9 cellular contexts compared by ENCODE assay signal in genomic region chr17:48576479-48577309, GRCh38. TPM values are rescaled to one million over a fixed set of nuclear protein-coding genes. Genes with fewer than 3 reads are reported as not detected.
DNase-seq lines count a peak whose midpoint lies in the region; ATAC-seq and TF ChIP-seq lines count a peak whose summit lies in the region.
"Had no signal": no experiment of that assay in that cellular context is flagged by ENCODE, and none has a peak within 500 bp of the region (broad histone marks: within the 10 kb centered on the region; RNA-seq: fewer than 3 reads in every experiment).

No MANE protein-coding gene starts in this region.

- no peak overlapping the region for H3K27ac ChIP-seq in CD4-positive, CD25-positive, alpha-beta regulatory T cell (ENCODE audit: insufficient read depth, low read length, poor library complexity, severe bottlenecking)
- H3K27ac ChIP-seq in Karpas-422 (ENCODE audit: low read length) (no peak overlapping the region), colonic mucosa (peak overlapping the region; percentile 70)

- peak overlapping the region; percentile 64 for H3K4me3 ChIP-seq in CD4-positive, CD25-positive, alpha-beta regulatory T cell (ENCODE audit: low read depth, low read length)
- H3K4me3 ChIP-seq in Karpas-422 (ENCODE audit: low read length) (peak overlapping the region; percentile 89), colonic mucosa (peak overlapping the region; percentile 35), mucosa of descending colon (no peak overlapping the region)

- H3K9ac ChIP-seq in Karpas-422 (ENCODE audit: low read length) (peak overlapping the region; percentile 85), colonic mucosa (ENCODE audit: low read depth in 2 of 2, low read length in 2 of 2) (peak overlapping the region; percentile 66 to 76)

- peaks cover 0 to 2% (median 0%) of the 10 kb centered on the region in 7 donors for H3K9me3 Mint-ChIP-seq in CD4-positive, CD25-positive, alpha-beta regulatory T cell
- H3K9me3 Mint-ChIP-seq in nephron (no peaks in the 10 kb centered on the region), type B pancreatic cell (no peaks in the 10 kb centered on the region)

- DNase-seq in CD4-positive, CD25-positive, alpha-beta regulatory T cell: no peak
- no peak for DNase-seq in Karpas-422
- DNase-seq in colonic mucosa: no peak
- no peak for DNase-seq in NCI-H1048 (lab: John Stamatoyannopoulos, UW)
- DNase-seq in mucosa of descending colon: no peak
- DNase-seq in hippocampal formation (lab: John Stamatoyannopoulos, UW): no peak
- no peak for DNase-seq in type B pancreatic cell (ENCODE audit: extremely low spot score, unreplicated experiment)
- DNase-seq: NCI-H510A had no signal

- peak overlapping the region in 1 of 3 donors; percentile 14 for H3K27ac Mint-ChIP-seq in CD4-positive, CD25-positive, alpha-beta regulatory T cell
- H3K27ac Mint-ChIP-seq in nephron (peak overlapping the region in 1 of 3 experiments; percentile 98), type B pancreatic cell (no peak overlapping the region)

- H3K36me3 Mint-ChIP-seq in CD4-positive, CD25-positive, alpha-beta regulatory T cell: no peaks in the 10 kb centered on the region
- H3K36me3 Mint-ChIP-seq in nephron (ENCODE audit: low read depth) (peaks cover 30% of the 10 kb centered on the region), type B pancreatic cell (peaks cover 19% of the 10 kb centered on the region)

- no peaks in the 10 kb centered on the region for H3K36me3 ChIP-seq in CD4-positive, CD25-positive, alpha-beta regulatory T cell (ENCODE audit: control insufficient read depth, insufficient read depth, low read length)
- no peaks in the 10 kb centered on the region for H3K36me3 ChIP-seq in Karpas-422 (ENCODE audit: insufficient read depth, low read length)
- H3K36me3 ChIP-seq in colonic mucosa: no peaks in the 10 kb centered on the region
- H3K36me3 ChIP-seq in mucosa of descending colon (ENCODE audit: low read depth): no peaks in the 10 kb centered on the region

- peaks cover 12% of the 10 kb centered on the region for H3K27me3 ChIP-seq in CD4-positive, CD25-positive, alpha-beta regulatory T cell (ENCODE audit: control insufficient read depth, insufficient read depth, low read length)
- no peaks in the 10 kb centered on the region for H3K27me3 ChIP-seq in Karpas-422 (ENCODE audit: low read length)
- H3K27me3 ChIP-seq in colonic mucosa: no peaks in the 10 kb centered on the region

- no peak for TF ChIP-seq CTCF in colonic mucosa (IDR thresholded peaks at IDR 0.05)
- no peak for TF ChIP-seq CTCF in nephron (IDR thresholded peaks at IDR 0.05; ENCODE audit: unreplicated experiment in 3 of 3)
- no peak for TF ChIP-seq CTCF in mucosa of descending colon (IDR thresholded peaks at IDR 0.05)
- no peak for TF ChIP-seq CTCF in type B pancreatic cell (conservative IDR thresholded peaks at IDR 0.05)

- intact Hi-C loops in colonic mucosa (cut with DNase I): no loop called here
- intact Hi-C loops in mucosa of descending colon (cut with DNase I, micrococcal nuclease): no loop called here

- H2AFZ ChIP-seq in Karpas-422 (ENCODE audit: low read length): no peak overlapping the region; the same call in 1 of the 2 replicates

- peaks cover 45% of the 10 kb centered on the region for H3K4me1 ChIP-seq in CD4-positive, CD25-positive, alpha-beta regulatory T cell (ENCODE audit: control insufficient read depth, insufficient read depth, low read length, poor library complexity, severe bottlenecking)
- H3K4me1 ChIP-seq in Karpas-422 (ENCODE audit: low read length) (peaks cover 19% of the 10 kb centered on the region), colonic mucosa (peaks cover 22% of the 10 kb centered on the region), mucosa of descending colon (ENCODE audit: low read depth) (peaks cover 57% of the 10 kb centered on the region)

- no peaks in the 10 kb centered on the region for H3K9me3 ChIP-seq in CD4-positive, CD25-positive, alpha-beta regulatory T cell (ENCODE audit: control insufficient read depth in 2 of 2, low read length in 2 of 2)
- H3K9me3 ChIP-seq in Karpas-422 (ENCODE audit: low read length): no peaks in the 10 kb centered on the region
- H3K9me3 ChIP-seq in colonic mucosa: no peaks in the 10 kb centered on the region
- no peaks in the 10 kb centered on the region for H3K9me3 ChIP-seq in mucosa of descending colon

- H3K4me2 ChIP-seq in Karpas-422 (ENCODE audit: low read depth, low read length, poor library complexity, severe bottlenecking): peak overlapping the region; percentile 97

- no peaks in the 10 kb centered on the region for H3K9me2 ChIP-seq in Karpas-422 (replicated peaks; ENCODE audit: insufficient read depth, low read length)

- no peaks in the 10 kb centered on the region for H4K20me1 ChIP-seq in Karpas-422 (ENCODE audit: insufficient read depth, low read depth, low read length)

- peaks cover 49% of the 10 kb centered on the region for H3K27me3 Mint-ChIP-seq in CD4-positive, CD25-positive, alpha-beta regulatory T cell
- H3K27me3 Mint-ChIP-seq in nephron (ENCODE audit: low read depth) (peaks cover 68% of the 10 kb centered on the region), type B pancreatic cell (peaks cover 69% of the 10 kb centered on the region)

- H3K4me1 Mint-ChIP-seq in CD4-positive, CD25-positive, alpha-beta regulatory T cell: peaks cover 9 to 48% (median 37%) of the 10 kb centered on the region in 4 donors
- peaks cover 86% of the 10 kb centered on the region for H3K4me1 Mint-ChIP-seq in nephron
- peaks cover 39% of the 10 kb centered on the region for H3K4me1 Mint-ChIP-seq in type B pancreatic cell (ENCODE audit: unreplicated experiment)

- H3K79me2 ChIP-seq in Karpas-422 (ENCODE audit: low read length): peaks cover 4% of the 10 kb centered on the region; the same call in 1 of the 2 replicates

- peak overlapping the region; percentile 81 to 95 (median 86) for H3K4me3 Mint-ChIP-seq in CD4-positive, CD25-positive, alpha-beta regulatory T cell
- H3K4me3 Mint-ChIP-seq in nephron (peak overlapping the region; percentile 85 to 94 (median 93)), type B pancreatic cell (no peak overlapping the region)

- ATAC-seq in CD4-positive, CD25-positive, alpha-beta regulatory T cell (ENCODE audit: low read depth in 2 of 2): no peak
- ATAC-seq in mucosa of descending colon: no peak

RNA-seq across cellular contexts. Expression of gene HOXB4, which starts 1.5 kb away (rescaled TPM):
- total RNA-seq in CD4-positive, CD25-positive, alpha-beta regulatory T cell: 2.9 TPM
- under 1 TPM in 2 of 4 donors, not detected in 2; 0.16 to 0.18 TPM for polyA plus RNA-seq in CD4-positive, CD25-positive, alpha-beta regulatory T cell
- total RNA-seq in Karpas-422 (2014; rRNA removed; shearing (Covaris generic); ENCODE audit: low replicate concordance): 4.3 and 6.6 TPM in 2 replicates
- total RNA-seq in colonic mucosa (1 to 10 TPM; 2.5 to 4.7 TPM), mucosa of descending colon (10 to 100 TPM in 1 of 3 donors, 1 to 10 TPM in 2; 4.5 to 14.6 (median 5.3) TPM), type B pancreatic cell (ENCODE audit: low replicate concordance) (14.8 and 27.0 TPM in 2 replicates)

RNA-seq across cellular contexts. Expression of gene HOXB3, which starts 13.3 kb away (rescaled TPM):
- total RNA-seq in CD4-positive, CD25-positive, alpha-beta regulatory T cell: 8.1 TPM
- under 1 TPM in 2 of 4 donors, not detected in 2; 0.05 to 0.16 TPM for polyA plus RNA-seq in CD4-positive, CD25-positive, alpha-beta regulatory T cell
- total RNA-seq in Karpas-422 (2014; rRNA removed; shearing (Covaris generic); ENCODE audit: low replicate concordance): 0.97 and 6.6 TPM in 2 replicates
- total RNA-seq in colonic mucosa: 10 to 100 TPM; 17.4 to 31.8 TPM
- total RNA-seq in mucosa of descending colon: 10 to 100 TPM; 42.4 to 64.8 (median 43.4) TPM
- 46.9 and 93.7 TPM in 2 replicates for total RNA-seq in type B pancreatic cell (ENCODE audit: low replicate concordance)

RNA-seq across cellular contexts. Expression of gene HOXB5, which starts 16.9 kb away (rescaled TPM):
- total RNA-seq in CD4-positive, CD25-positive, alpha-beta regulatory T cell: not detected
- not detected for polyA plus RNA-seq in CD4-positive, CD25-positive, alpha-beta regulatory T cell
- total RNA-seq in Karpas-422 (2014; rRNA removed; shearing (Covaris generic); ENCODE audit: low replicate concordance): not detected in 2 replicates
- total RNA-seq in colonic mucosa (10 to 100 TPM; 11.0 to 22.7 TPM), mucosa of descending colon (10 to 100 TPM; 16.2 to 29.3 (median 19.9) TPM), type B pancreatic cell (ENCODE audit: low replicate concordance) (10.1 and 20.8 TPM in 2 replicates)

RNA-seq across cellular contexts. Expression of gene HOXB6, which starts 28.1 kb away (rescaled TPM):
- not detected for total RNA-seq in CD4-positive, CD25-positive, alpha-beta regulatory T cell
- polyA plus RNA-seq in CD4-positive, CD25-positive, alpha-beta regulatory T cell: not detected
- 0.48 and 0.65 TPM in 2 replicates for total RNA-seq in Karpas-422 (2014; rRNA removed; shearing (Covaris generic); ENCODE audit: low replicate concordance)
- total RNA-seq in colonic mucosa (10 to 100 TPM; 30.0 to 71.0 TPM), mucosa of descending colon (10 to 100 TPM; 41.3 to 68.8 (median 50.9) TPM), type B pancreatic cell (ENCODE audit: low replicate concordance) (17.6 and 20.3 TPM in 2 replicates)

RNA-seq across cellular contexts. Expression of gene HOXB2, which starts 31.8 kb away (rescaled TPM):
- total RNA-seq in CD4-positive, CD25-positive, alpha-beta regulatory T cell: 19.1 TPM
- 10 to 100 TPM; 27.1 to 42.4 (median 32.4) TPM for polyA plus RNA-seq in CD4-positive, CD25-positive, alpha-beta regulatory T cell
- total RNA-seq in Karpas-422 (2014; rRNA removed; shearing (Covaris generic); ENCODE audit: low replicate concordance): not detected in 2 replicates
- total RNA-seq in colonic mucosa (1 to 10 TPM; 2.6 to 6.4 TPM), mucosa of descending colon (10 to 100 TPM in 1 of 3 donors, 1 to 10 TPM in 1, under 1 TPM in 1; 0.93 to 32.4 (median 3.3) TPM), type B pancreatic cell (ENCODE audit: low replicate concordance) (35.6 and 36.5 TPM in 2 replicates)

Comparison
In these comparisons a context has a peak if more than half of its experiments do, and no peak if none do; other contexts are left out.
1. RNA of gene HOXB5, which starts 16.9 kb away (total RNA-seq): 11.0 to 22.7 TPM in colonic mucosa, 10.1 to 20.8 TPM in type B pancreatic cell and 16.2 to 29.3 TPM in mucosa of descending colon; not detected in CD4-positive, CD25-positive, alpha-beta regulatory T cell (single experiment) and not detected in Karpas-422; every median in the first group is over 10 times any median in the second.